ENCODE assay signal across 8 cellular contexts in the genomic region with DNA sequence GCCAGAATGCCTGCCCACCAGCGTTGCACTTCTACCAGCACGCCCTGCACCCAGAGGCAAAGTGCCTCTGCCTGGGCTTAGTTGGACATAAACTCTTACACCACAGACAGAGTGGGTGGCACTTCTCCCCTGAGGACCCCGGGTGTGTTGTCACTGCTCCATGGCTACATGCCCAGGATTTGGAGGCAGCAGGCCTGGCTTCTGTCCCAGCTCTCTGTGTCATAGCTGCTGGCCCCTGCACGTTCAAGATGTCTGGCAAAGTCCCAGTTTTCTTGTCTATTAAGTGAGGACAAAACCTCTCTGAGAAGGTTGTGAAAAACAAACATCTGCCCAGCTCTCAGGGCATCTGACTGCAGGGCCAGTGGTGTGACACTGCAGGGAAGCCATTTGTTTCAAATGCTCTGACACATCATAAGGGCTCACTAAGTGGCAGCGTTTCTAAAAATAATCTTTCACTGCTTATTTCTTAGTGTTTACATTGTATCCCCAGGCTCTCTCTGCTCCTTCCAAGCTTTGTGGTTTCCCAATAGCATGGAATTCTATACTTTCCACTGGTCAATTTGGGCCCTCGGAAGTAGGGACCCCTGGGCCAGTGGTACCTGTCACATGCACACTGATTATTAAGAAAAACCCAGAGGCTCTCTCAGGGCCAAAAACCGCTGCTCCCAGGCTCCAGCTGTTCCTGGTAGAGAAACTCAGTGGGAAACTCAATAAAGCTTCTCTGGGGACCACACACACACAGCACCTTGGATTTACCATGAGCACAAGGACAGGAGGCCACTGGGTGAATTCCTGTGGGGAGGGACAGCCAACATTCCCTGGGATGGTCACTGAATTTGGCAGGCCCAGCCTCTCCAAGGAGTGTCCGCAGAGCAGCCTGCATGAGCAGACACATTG.
DNase-seq lines count a peak whose midpoint lies in the region; ATAC-seq and TF ChIP-seq lines count a peak whose summit lies in the region.

No MANE protein-coding gene starts in this region.

- peak overlapping the region; percentile 15 to 48 for H3K27ac ChIP-seq in aorta (ENCODE audit: low read depth in 1 of 2, low read length in 2 of 2)

- H3K27ac Mint-ChIP-seq in activated CD4-positive, alpha-beta memory T cell treated with anti-CD3 and anti-CD28 coated beads for 36 hours: no peak overlapping the region
- H3K27ac Mint-ChIP-seq in activated CD8-positive, alpha-beta memory T cell treated with anti-CD3 and anti-CD28 coated beads, Interleukin-2, amount 10 ng/mL, durations not matched to agents 7 days and 5 days: no peak overlapping the region

- H3K4me3 Mint-ChIP-seq in activated CD4-positive, alpha-beta memory T cell treated with anti-CD3 and anti-CD28 coated beads for 36 hours: no peak overlapping the region
- H3K4me3 Mint-ChIP-seq in activated CD8-positive, alpha-beta memory T cell treated with anti-CD3 and anti-CD28 coated beads, Interleukin-2, amount 10 ng/mL, durations not matched to agents 7 days and 5 days: no peak overlapping the region

- intact Hi-C loops in aorta (cut with DNase I): no loop called here
- intact Hi-C loops in activated CD4-positive, alpha-beta memory T cell treated with anti-CD3 and anti-CD28 coated beads for 36 hours (cut with micrococcal nuclease): no loop called here

- no peaks in the 10 kb centered on the region for H3K27me3 ChIP-seq in aorta (ENCODE audit: control insufficient read depth in 1 of 2, insufficient read depth in 2 of 2, low read length in 1 of 2)

- H3K4me1 Mint-ChIP-seq in activated CD4-positive, alpha-beta memory T cell treated with anti-CD3 and anti-CD28 coated beads for 36 hours (ENCODE audit: low read depth): no peaks in the 10 kb centered on the region
- no peaks in the 10 kb centered on the region for H3K4me1 Mint-ChIP-seq in activated CD8-positive, alpha-beta memory T cell treated with anti-CD3 and anti-CD28 coated beads, Interleukin-2, amount 10 ng/mL, durations not matched to agents 7 days and 5 days

- POLR2A ChIA-PET in activated CD4-positive, alpha-beta memory T cell treated with anti-CD3 and anti-CD28 coated beads for 36 hours (lab: Charles Lee): no interaction called here

- 8 to 13% methylated on average over 8 of the region's 8 CpGs for WGBS in aorta, 2 donors

- no peaks in the 10 kb centered on the region for H3K9me3 ChIP-seq in aorta (ENCODE audit: control insufficient read depth, low read length)

- H3K4me3 ChIP-seq in choroid plexus epithelial cell (ENCODE audit: low read depth, low read length) (no peak overlapping the region), aorta (ENCODE audit: low read length in 2 of 2) (no peak overlapping the region)

- peaks cover 0 to 2% of the 10 kb centered on the region in 2 donors for H3K36me3 ChIP-seq in aorta (ENCODE audit: control insufficient read depth in 1 of 2, insufficient read depth in 2 of 2, low read length in 1 of 2)

- no peaks in the 10 kb centered on the region for H3K36me3 Mint-ChIP-seq in activated CD4-positive, alpha-beta memory T cell treated with anti-CD3 and anti-CD28 coated beads for 36 hours
- H3K36me3 Mint-ChIP-seq in activated CD8-positive, alpha-beta memory T cell treated with anti-CD3 and anti-CD28 coated beads, Interleukin-2, amount 10 ng/mL, durations not matched to agents 7 days and 5 days: no peaks in the 10 kb centered on the region

- no peaks in the 10 kb centered on the region for H3K9me3 Mint-ChIP-seq in activated CD4-positive, alpha-beta memory T cell treated with anti-CD3 and anti-CD28 coated beads for 36 hours
- H3K9me3 Mint-ChIP-seq in activated CD8-positive, alpha-beta memory T cell treated with anti-CD3 and anti-CD28 coated beads, Interleukin-2, amount 10 ng/mL, durations not matched to agents 7 days and 5 days (ENCODE audit: low read depth): no peaks in the 10 kb centered on the region

- DNase-seq in EL: peak; percentile 96
- peak; percentile 86 for DNase-seq in NCI-H2171 (lab: John Stamatoyannopoulos, UW)
- DNase-seq in choroid plexus epithelial cell (ENCODE audit: low read depth): peak; percentile 80
- peak; percentile 44 to 84 for DNase-seq in lung microvascular endothelial cell (ENCODE audit: low read depth in 2 of 2)
- DNase-seq in aorta: peak; percentile 92 to 94
- no peak for DNase-seq in activated CD4-positive, alpha-beta memory T cell treated with anti-CD3 and anti-CD28 coated beads for 36 hours
- no peak for DNase-seq in activated CD8-positive, alpha-beta memory T cell treated with anti-CD3 and anti-CD28 coated beads, Interleukin-2, amount 10 ng/mL, durations not matched to agents 7 days and 5 days

- CTCF ChIA-PET in activated CD4-positive, alpha-beta memory T cell treated with anti-CD3 and anti-CD28 coated beads for 36 hours (lab: Charles Lee): interaction anchor here (3.9 kb wide), 1 partner anchor 15 kb away, joined by 21 read pairs; no protein-coding TSS in a partner anchor
- CTCF ChIA-PET in activated CD8-positive, alpha-beta memory T cell treated with anti-CD3 and anti-CD28 coated beads, Interleukin-2, amount 10 ng/mL, durations not matched to agents 7 days and 5 days (lab: Charles Lee): no interaction called here

- peak; percentile 85 for ATAC-seq in aorta (ENCODE audit: low FRiP score)
- no peak for ATAC-seq in GM18520 (IDR thresholded peaks at IDR 0.05; ENCODE audit: unreplicated experiment)
- ATAC-seq in activated CD8-positive, alpha-beta memory T cell treated with anti-CD3 and anti-CD28 coated beads, Interleukin-2, amount 10 ng/mL, durations not matched to agents 7 days and 5 days: no peak

- no peak for TF ChIP-seq CTCF in choroid plexus epithelial cell (conservative IDR thresholded peaks at IDR 0.05; ENCODE audit: low read depth, low read length)

- peaks cover 0 to 7% of the 10 kb centered on the region in 2 donors for H3K4me1 ChIP-seq in aorta (ENCODE audit: control insufficient read depth in 1 of 2, insufficient read depth in 2 of 2, low read length in 2 of 2)

- no peaks in the 10 kb centered on the region for H3K27me3 Mint-ChIP-seq in activated CD4-positive, alpha-beta memory T cell treated with anti-CD3 and anti-CD28 coated beads for 36 hours
- no peaks in the 10 kb centered on the region for H3K27me3 Mint-ChIP-seq in activated CD8-positive, alpha-beta memory T cell treated with anti-CD3 and anti-CD28 coated beads, Interleukin-2, amount 10 ng/mL, durations not matched to agents 7 days and 5 days

Comparison
In these comparisons a context has a peak if more than half of its experiments do, and no peak if none do; other contexts are left out.
1. DNase-seq: peak in EL (single experiment), NCI-H2171 (single experiment), choroid plexus epithelial cell (single experiment), lung microvascular endothelial cell (2 of 2) and aorta (2 of 2); none in activated CD4-positive, alpha-beta memory T cell treated with anti-CD3 and anti-CD28 coated beads for 36 hours (single experiment) and activated CD8-positive, alpha-beta memory T cell treated with anti-CD3 and anti-CD28 coated beads, Interleukin-2, amount 10 ng/mL, durations not matched to agents 7 days and 5 days (single experiment).